8 cellular contexts compared by ENCODE assay signal in the genomic region with DNA sequence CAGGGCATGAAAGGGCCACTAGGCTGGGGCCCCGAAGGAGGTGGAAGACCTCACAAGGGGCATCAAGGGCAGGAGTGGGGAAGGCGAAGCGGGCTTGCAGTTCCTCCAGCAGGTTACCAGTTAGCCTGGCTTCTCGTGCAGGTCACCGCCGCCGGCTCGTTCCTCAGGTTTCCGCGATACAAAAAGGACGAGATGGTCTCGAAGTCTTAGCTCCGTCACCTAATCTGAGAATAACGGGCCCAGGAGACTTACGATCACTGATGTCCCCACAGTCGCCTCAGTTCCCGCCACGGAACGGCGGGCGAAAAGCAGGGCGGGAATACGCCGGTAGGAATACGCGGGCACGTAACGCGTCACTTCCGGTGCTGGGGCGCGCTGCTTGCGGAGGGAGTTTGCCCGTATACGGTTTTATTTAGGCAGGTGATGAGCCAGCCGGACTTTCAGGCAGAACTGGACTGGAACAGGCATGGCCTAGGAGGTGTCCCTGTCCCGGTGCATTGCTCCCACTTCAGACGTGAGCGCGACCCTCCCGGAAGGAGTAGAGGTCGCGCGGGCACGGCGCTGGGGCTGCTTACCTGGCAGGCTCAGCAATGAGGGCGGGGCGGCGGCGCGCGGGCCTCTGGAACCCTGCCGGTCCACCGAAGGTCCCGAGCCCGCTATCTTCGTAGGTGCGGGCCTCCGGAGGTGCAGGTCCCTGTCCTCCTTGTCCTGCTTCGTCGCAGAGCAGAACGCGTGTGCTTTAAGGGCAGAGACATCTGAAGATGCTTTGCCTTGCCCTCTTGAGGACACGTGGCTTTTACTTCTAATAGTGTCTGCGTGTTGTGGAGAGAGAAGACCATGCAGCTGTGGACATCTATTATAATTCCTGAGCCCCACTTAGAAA. TPM values are rescaled to one million over a fixed set of nuclear protein-coding genes. Genes with fewer than 3 reads are reported as not detected.
DNase-seq lines count a peak whose midpoint lies in the region; ATAC-seq, FAIRE-seq and TF ChIP-seq lines count a peak whose summit lies in the region.

A gene with protein sequence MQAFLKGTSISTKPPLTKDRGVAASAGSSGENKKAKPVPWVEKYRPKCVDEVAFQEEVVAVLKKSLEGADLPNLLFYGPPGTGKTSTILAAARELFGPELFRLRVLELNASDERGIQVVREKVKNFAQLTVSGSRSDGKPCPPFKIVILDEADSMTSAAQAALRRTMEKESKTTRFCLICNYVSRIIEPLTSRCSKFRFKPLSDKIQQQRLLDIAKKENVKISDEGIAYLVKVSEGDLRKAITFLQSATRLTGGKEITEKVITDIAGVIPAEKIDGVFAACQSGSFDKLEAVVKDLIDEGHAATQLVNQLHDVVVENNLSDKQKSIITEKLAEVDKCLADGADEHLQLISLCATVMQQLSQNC (minus strand): TSS at position 310 of the 883 bp plus-strand sequence. CDS start 1,769 bp downstream, outside the sequence.

- H3K4me3 ChIP-seq in heart left ventricle = peak within 1 kb of the TSS; percentile 69 to 98 (median 82)
- peak within 1 kb of the TSS; percentile 79 for H3K4me3 ChIP-seq in upper lobe of right lung

- ATAC-seq in HG02642 (IDR thresholded peaks at IDR 0.05; ENCODE audit: poor library complexity, unreplicated experiment) (peak; percentile 94), heart left ventricle (peak; percentile 90 to 97 (median 97)), upper lobe of right lung (peak; percentile 98)
- ATAC-seq in activated naive CD8-positive, alpha-beta T cell treated with anti-CD3 and anti-CD28 coated beads, Interleukin-2, amount 50 U/mL, for 24 hours = peak; percentile 93

- FAIRE-seq in GM12891 (lab: Jason Lieb, UNC) = peak; percentile 96

- TF ChIP-seq CTCF in heart left ventricle (IDR thresholded peaks at IDR 0.05) (peak in 1 of 12 donors; percentile 6), upper lobe of right lung (IDR thresholded peaks at IDR 0.05) (no peak)

- TF ChIP-seq POLR2A in GM12891 (IDR thresholded peaks at IDR 0.05; ENCODE audit: low read depth, low read length) (peak; percentile 72), heart left ventricle (IDR thresholded peaks at IDR 0.05) (peak in 1 of 2 donors; percentile 56)

- H3K27ac Mint-ChIP-seq in activated naive CD8-positive, alpha-beta T cell treated with anti-CD3 and anti-CD28 coated beads, Interleukin-2, amount 50 U/mL, for 24 hours = peak within 1 kb of the TSS; percentile 93

- 0 to 1% (median 0%) methylated on average over 37 to 65 of the region's 65 CpGs for WGBS in heart left ventricle, 4 donors

- no peaks in the 10 kb centered on the region for H3K27me3 Mint-ChIP-seq in activated naive CD8-positive, alpha-beta T cell treated with anti-CD3 and anti-CD28 coated beads, Interleukin-2, amount 50 U/mL, for 24 hours

- H3K4me3 Mint-ChIP-seq in activated naive CD8-positive, alpha-beta T cell treated with anti-CD3 and anti-CD28 coated beads, Interleukin-2, amount 50 U/mL, for 24 hours = peak within 1 kb of the TSS; percentile 91

- H3K36me3 Mint-ChIP-seq in activated naive CD8-positive, alpha-beta T cell treated with anti-CD3 and anti-CD28 coated beads, Interleukin-2, amount 50 U/mL, for 24 hours (ENCODE audit: low read depth) = peaks cover 34% of the 10 kb centered on the region

- H3K9me3 ChIP-seq in heart left ventricle (no peaks in the 10 kb centered on the region), upper lobe of right lung (no peaks in the 10 kb centered on the region)

- no peaks in the 10 kb centered on the region for H3K9me3 Mint-ChIP-seq in activated naive CD8-positive, alpha-beta T cell treated with anti-CD3 and anti-CD28 coated beads, Interleukin-2, amount 50 U/mL, for 24 hours

- H3K27me3 ChIP-seq in heart left ventricle = no peaks in the 10 kb centered on the region
- H3K27me3 ChIP-seq in upper lobe of right lung = no peaks in the 10 kb centered on the region

- DNase-seq in GM12891 (ENCODE audit: insufficient read length, low spot score) = peak; percentile 60
- DNase-seq in NCI-H1105 treated with DMSO at 0.1 percent for 48 hours (lab: John Stamatoyannopoulos, UW) = peak; percentile 89
- DNase-seq in T follicular helper cell (ENCODE audit: low read depth) = peak; percentile 76
- peak; percentile 92 for DNase-seq in activated naive CD8-positive, alpha-beta T cell treated with anti-CD3 and anti-CD28 coated beads, Interleukin-2, amount 50 U/mL, for 24 hours
- peak; percentile 85 to 94 (median 89) for DNase-seq in heart left ventricle
- DNase-seq in posterior cingulate gyrus = peak; percentile 77 to 98 (median 90)
- peak; percentile 95 for DNase-seq in upper lobe of right lung

- H3K27ac ChIP-seq in heart left ventricle = peak within 1 kb of the TSS; percentile 15 to 92 (median 84)
- H3K27ac ChIP-seq in upper lobe of right lung = peak within 1 kb of the TSS; percentile 89

- H3K4me1 Mint-ChIP-seq in activated naive CD8-positive, alpha-beta T cell treated with anti-CD3 and anti-CD28 coated beads, Interleukin-2, amount 50 U/mL, for 24 hours = peaks cover 36% of the 10 kb centered on the region

- intact Hi-C loops in heart left ventricle (cut with DNase I) = no loop called here
- intact Hi-C loops in posterior cingulate gyrus (cut with DNase I) = loop anchor here (2.0 kb wide), 1 partner anchor 24 kb away; a partner anchor contains a TSS
- intact Hi-C loops in upper lobe of right lung (cut with DNase I) = no loop called here

- H3K4me1 ChIP-seq in heart left ventricle = peaks cover 0 to 24% (median 12%) of the 10 kb centered on the region in 12 donors
- H3K4me1 ChIP-seq in upper lobe of right lung = no peaks in the 10 kb centered on the region

- peaks cover 0 to 21% (median 13%) of the 10 kb centered on the region in 9 donors for H3K36me3 ChIP-seq in heart left ventricle
- no peaks in the 10 kb centered on the region for H3K36me3 ChIP-seq in upper lobe of right lung

TF ChIP-seq in GM12891, 5 proteins besides CTCF, POLR2A, EP300 and RAD21:
- TF ChIP-seq POU2F2 (IDR thresholded peaks at IDR 0.05; ENCODE audit: low read depth, low read length) = peak; percentile 18; the same call in 1 of the 2 replicates
- TF ChIP-seq PAX5 (IDR thresholded peaks at IDR 0.05; ENCODE audit: insufficient read depth, low read length, severe bottlenecking) = no peak
- TF ChIP-seq TAF1 (IDR thresholded peaks at IDR 0.05; ENCODE audit: low read depth, low read length) = peak; percentile 49
- peak; percentile 81 for TF ChIP-seq POLR2AphosphoS5 (IDR thresholded peaks at IDR 0.05; ENCODE audit: low read depth, low read length)
- no peak for TF ChIP-seq SPI1 (IDR thresholded peaks at IDR 0.05; ENCODE audit: low read depth, low read length)

RNA-seq across cellular contexts. Expression of the gene that starts here (rescaled TPM):
- 61.8 TPM for polyA plus RNA-seq in GM12891 (2012; ENCODE audit: low read depth, missing spikeins)
- total RNA-seq in heart left ventricle (1 to 10 TPM; 4.6 to 9.8 (median 7.9) TPM), upper lobe of right lung (8.3 TPM)
- polyA plus RNA-seq in heart left ventricle = 10 to 100 TPM in 1 of 2 donors, 1 to 10 TPM in 1; 7.2 to 21.0 TPM

Comparison
In these comparisons a context has a peak if more than half of its experiments do, and no peak if none do; other contexts are left out.
1. Peak in every context shown above with its lines: DNase-seq, ATAC-seq, H3K4me3 ChIP-seq and H3K27ac ChIP-seq.